31 cellular contexts compared by ENCODE assay signal in the genomic region with DNA sequence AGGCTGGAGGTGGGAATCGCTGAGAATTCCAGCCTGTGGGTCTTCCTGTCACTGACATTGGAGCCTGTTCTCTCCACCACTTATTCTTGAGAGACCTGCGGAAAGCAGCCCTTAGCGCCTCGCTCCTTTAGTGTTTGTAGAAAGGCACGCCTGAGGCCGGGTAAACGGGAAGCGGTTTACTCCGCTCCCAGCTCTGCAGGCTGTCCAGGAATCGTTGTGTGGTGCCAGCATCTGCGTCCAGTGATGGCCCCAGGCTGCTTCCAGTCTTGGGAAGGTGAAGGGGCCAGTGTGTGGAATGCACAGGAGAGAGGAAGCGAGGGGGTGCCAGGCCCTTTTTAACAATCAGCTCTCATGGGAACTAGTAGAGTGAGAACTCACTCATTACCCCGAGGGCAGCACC. TPM values are rescaled to one million over a fixed set of nuclear protein-coding genes. Genes with fewer than 3 reads are reported as not detected.
"Had no signal": no experiment of that assay in that cellular context is flagged by ENCODE, and none has a peak within 500 bp of the region (broad histone marks: within the 10 kb centered on the region; RNA-seq: fewer than 3 reads in every experiment).

No MANE protein-coding gene starts in this region.

- H3K4me3 ChIP-seq: esophagus muscularis mucosa, gastrocnemius medialis had no signal

- H3K4me3 Mint-ChIP-seq: activated CD4-positive, alpha-beta memory T cell treated with anti-CD3 and anti-CD28 coated beads for 36 hours; activated CD4-positive, alpha-beta T cell treated with anti-CD3 and anti-CD28 coated beads for 36 hours; activated CD4-positive, alpha-beta T cell treated with anti-CD3 and anti-CD28 coated beads, Interleukin-2, amount 10 ng/mL, durations not matched to agents 24 days and 14 days; activated naive CD8-positive, alpha-beta T cell; activated T-cell treated with anti-CD3 and anti-CD28 coated beads, Interleukin-2, amount 50 U/mL, for 4 hours; activated T-helper 17 cell treated with anti-CD3 and anti-CD28 coated beads, Interleukin-2, amount 50 U/mL, for 72 hours; central memory CD8-positive, alpha-beta T cell; effector memory CD8-positive, alpha-beta T cell; T-helper 17 cell; T-helper 2 cell treated with Interferon-gamma antibody and Interleukin-4, amounts not matched to agents 5 μg/mL and 100 μg/mL, for 36 hours had no signal

- H3K36me3 ChIP-seq: gastrocnemius medialis had no signal

- H3K4me1 ChIP-seq: foreskin keratinocyte, gastrocnemius medialis had no signal

- H3K9me3 ChIP-seq: esophagus muscularis mucosa, gastrocnemius medialis had no signal

- H3K36me3 Mint-ChIP-seq: activated CD4-positive, alpha-beta memory T cell treated with anti-CD3 and anti-CD28 coated beads for 36 hours; activated naive CD8-positive, alpha-beta T cell had no signal

- H3K9me3 Mint-ChIP-seq: activated CD4-positive, alpha-beta memory T cell treated with anti-CD3 and anti-CD28 coated beads for 36 hours; activated CD4-positive, alpha-beta T cell treated with anti-CD3 and anti-CD28 coated beads, Interleukin-2, amount 10 ng/mL, durations not matched to agents 24 days and 14 days; activated T-cell treated with anti-CD3 and anti-CD28 coated beads, Interleukin-2, amount 50 U/mL, for 4 hours; activated T-helper 17 cell treated with anti-CD3 and anti-CD28 coated beads, Interleukin-2, amount 50 U/mL, for 72 hours; central memory CD8-positive, alpha-beta T cell; effector memory CD8-positive, alpha-beta T cell; T-helper 2 cell treated with Interferon-gamma antibody and Interleukin-4, amounts not matched to agents 5 μg/mL and 100 μg/mL, for 36 hours had no signal

- H3K27me3 Mint-ChIP-seq: activated CD4-positive, alpha-beta memory T cell treated with anti-CD3 and anti-CD28 coated beads for 36 hours; activated CD4-positive, alpha-beta T cell treated with anti-CD3 and anti-CD28 coated beads for 36 hours; activated CD4-positive, alpha-beta T cell treated with anti-CD3 and anti-CD28 coated beads, Interleukin-2, amount 10 ng/mL, durations not matched to agents 24 days and 14 days; activated naive CD8-positive, alpha-beta T cell; activated T-helper 17 cell treated with anti-CD3 and anti-CD28 coated beads, Interleukin-2, amount 50 U/mL, for 72 hours; central memory CD8-positive, alpha-beta T cell; effector memory CD8-positive, alpha-beta T cell; T-helper 17 cell had no signal

- ATAC-seq: activated CD4-positive, alpha-beta T cell treated with anti-CD3 and anti-CD28 coated beads for 36 hours; activated T-cell treated with anti-CD3 and anti-CD28 coated beads, Interleukin-2, amount 50 U/mL, for 4 hours; activated T-helper 17 cell treated with anti-CD3 and anti-CD28 coated beads, Interleukin-2, amount 50 U/mL, for 72 hours; effector memory CD8-positive, alpha-beta T cell; foreskin keratinocyte; gastrocnemius medialis; T-helper 17 cell had no signal

- H3K27ac Mint-ChIP-seq: activated CD4-positive, alpha-beta memory T cell treated with anti-CD3 and anti-CD28 coated beads for 36 hours; activated CD4-positive, alpha-beta T cell treated with anti-CD3 and anti-CD28 coated beads for 36 hours; activated CD4-positive, alpha-beta T cell treated with anti-CD3 and anti-CD28 coated beads, Interleukin-2, amount 10 ng/mL, durations not matched to agents 24 days and 14 days; activated naive CD8-positive, alpha-beta T cell; activated T-helper 17 cell treated with anti-CD3 and anti-CD28 coated beads, Interleukin-2, amount 50 U/mL, for 72 hours; effector memory CD8-positive, alpha-beta T cell; T-helper 17 cell; T-helper 2 cell treated with Interferon-gamma antibody and Interleukin-4, amounts not matched to agents 5 μg/mL and 100 μg/mL, for 36 hours had no signal

- H3K27ac ChIP-seq: brain microvascular endothelial cell, foreskin keratinocyte, gastrocnemius medialis had no signal

- H3K4me1 Mint-ChIP-seq: activated CD4-positive, alpha-beta T cell treated with anti-CD3 and anti-CD28 coated beads for 36 hours; activated CD4-positive, alpha-beta T cell treated with anti-CD3 and anti-CD28 coated beads, Interleukin-2, amount 10 ng/mL, durations not matched to agents 24 days and 14 days; activated T-helper 17 cell treated with anti-CD3 and anti-CD28 coated beads, Interleukin-2, amount 50 U/mL, for 72 hours; central memory CD8-positive, alpha-beta T cell; T-helper 17 cell had no signal

- DNase-seq: activated CD4-positive, alpha-beta memory T cell treated with anti-CD3 and anti-CD28 coated beads for 36 hours; activated CD4-positive, alpha-beta T cell treated with anti-CD3 and anti-CD28 coated beads for 36 hours; activated CD4-positive, alpha-beta T cell treated with anti-CD3 and anti-CD28 coated beads, Interleukin-2, amount 10 ng/mL, durations not matched to agents 24 days and 14 days; activated CD4-positive, CD25-positive, alpha-beta regulatory T cell; activated CD4-positive, CD25-positive, alpha-beta regulatory T cell treated with anti-CD3 and anti-CD28 coated beads, Interleukin-2, amount 50 U/mL, for 72 hours; activated effector memory CD4-positive, alpha-beta T cell treated with Interleukin-2 at 50 U/mL for 16 hours; activated gamma-delta T cell treated with Interleukin-2 at 50 U/mL for 16 hours; activated naive CD4-positive, alpha-beta T cell treated with Interleukin-2 at 50 U/mL for 16 hours; activated T-cell treated with anti-CD3 and anti-CD28 coated beads, Interleukin-2, amount 50 U/mL, for 4 hours; amniotic stem cell; anterior cingulate cortex; brain microvascular endothelial cell; cortex of kidney; dermis blood vessel endothelial cell; effector CD4-positive, alpha-beta T cell; effector memory CD8-positive, alpha-beta T cell; erythroblast; foreskin keratinocyte; T-helper 1 cell; T-helper 17 cell; T1000 had no signal

- H3K27me3 ChIP-seq: brain microvascular endothelial cell, esophagus muscularis mucosa, foreskin keratinocyte, gastrocnemius medialis had no signal

RNA-seq across cellular contexts. Expression of a gene that starts 44.6 kb away (rescaled TPM):
- total RNA-seq: activated CD4-positive, alpha-beta memory T cell treated with anti-CD3 and anti-CD28 coated beads for 36 hours; activated CD4-positive, alpha-beta T cell treated with anti-CD3 and anti-CD28 coated beads for 36 hours; activated CD4-positive, alpha-beta T cell treated with anti-CD3 and anti-CD28 coated beads, Interleukin-2, amount 10 ng/mL, durations not matched to agents 24 days and 14 days; activated T-cell treated with anti-CD3 and anti-CD28 coated beads, Interleukin-2, amount 50 U/mL, for 4 hours; activated T-helper 17 cell treated with anti-CD3 and anti-CD28 coated beads, Interleukin-2, amount 50 U/mL, for 72 hours; astrocyte; bronchial epithelial cell; cardiac septum; cerebellum; dermis blood vessel endothelial cell; esophagus muscularis mucosa; foreskin keratinocyte; gastrocnemius medialis; T-helper 17 cell had no signal
- polyA plus RNA-seq: foreskin keratinocyte had no signal
